Comparison of ENCODE assay signal across 1 cellular context in the genomic region with DNA sequence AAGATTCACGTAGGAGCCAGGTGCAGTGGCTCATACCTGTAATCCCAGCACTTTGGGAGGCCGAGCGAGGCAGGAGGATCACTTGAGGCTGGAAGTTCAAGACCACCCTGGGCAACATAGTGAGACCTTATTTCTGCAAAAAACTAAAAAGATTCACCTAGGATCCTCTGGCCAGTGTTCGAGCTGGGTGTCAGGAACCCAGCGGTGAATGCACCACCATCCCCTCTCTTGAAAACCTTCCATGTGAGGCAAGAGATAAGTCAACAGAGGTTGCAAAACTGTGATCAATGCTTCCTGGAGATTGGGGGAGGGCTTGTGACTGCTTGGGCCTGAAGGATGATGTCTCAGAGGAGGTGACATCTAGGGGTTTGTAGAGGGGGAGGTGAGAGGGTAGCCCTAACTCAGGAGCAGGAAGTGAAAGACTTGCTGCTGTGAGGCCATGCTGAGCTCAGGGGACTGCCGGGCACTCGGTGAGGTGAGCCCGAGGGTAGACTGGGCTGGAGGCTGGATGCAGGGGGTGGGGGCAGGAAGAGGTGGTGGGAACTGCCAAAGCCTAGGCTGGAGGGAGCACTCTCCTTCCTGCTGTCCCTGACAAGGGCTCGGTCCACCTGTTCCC.
TF ChIP-seq lines count a peak whose summit lies in the region.

No MANE protein-coding gene starts in this region.

TF ChIP-seq in HepG2, 621 proteins besides CTCF, POLR2A, EP300 and RAD21 (continued from another document):
- TF ChIP-seq, protein P1, sequence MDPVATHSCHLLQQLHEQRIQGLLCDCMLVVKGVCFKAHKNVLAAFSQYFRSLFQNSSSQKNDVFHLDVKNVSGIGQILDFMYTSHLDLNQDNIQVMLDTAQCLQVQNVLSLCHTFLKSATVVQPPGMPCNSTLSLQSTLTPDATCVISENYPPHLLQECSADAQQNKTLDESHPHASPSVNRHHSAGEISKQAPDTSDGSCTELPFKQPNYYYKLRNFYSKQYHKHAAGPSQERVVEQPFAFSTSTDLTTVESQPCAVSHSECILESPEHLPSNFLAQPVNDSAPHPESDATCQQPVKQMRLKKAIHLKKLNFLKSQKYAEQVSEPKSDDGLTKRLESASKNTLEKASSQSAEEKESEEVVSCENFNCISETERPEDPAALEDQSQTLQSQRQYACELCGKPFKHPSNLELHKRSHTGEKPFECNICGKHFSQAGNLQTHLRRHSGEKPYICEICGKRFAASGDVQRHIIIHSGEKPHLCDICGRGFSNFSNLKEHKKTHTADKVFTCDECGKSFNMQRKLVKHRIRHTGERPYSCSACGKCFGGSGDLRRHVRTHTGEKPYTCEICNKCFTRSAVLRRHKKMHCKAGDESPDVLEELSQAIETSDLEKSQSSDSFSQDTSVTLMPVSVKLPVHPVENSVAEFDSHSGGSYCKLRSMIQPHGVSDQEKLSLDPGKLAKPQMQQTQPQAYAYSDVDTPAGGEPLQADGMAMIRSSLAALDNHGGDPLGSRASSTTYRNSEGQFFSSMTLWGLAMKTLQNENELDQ (CRISPR knock-in tag; IDR thresholded peaks at IDR 0.05; ENCODE audit: borderline replicate concordance): no peak
- no peak for TF ChIP-seq ZNF800 (CRISPR knock-in tag; IDR thresholded peaks at IDR 0.05)
- no peak for TF ChIP-seq SP4 (CRISPR knock-in tag; IDR thresholded peaks at IDR 0.05)
- no peak for TF ChIP-seq SIX4 (CRISPR knock-in tag; IDR thresholded peaks at IDR 0.05)
- TF ChIP-seq ZBTB38 (CRISPR knock-in tag; IDR thresholded peaks at IDR 0.05): no peak
- no peak for TF ChIP-seq U2AF1 (optimal IDR thresholded peaks at IDR 0.05; ENCODE audit: low read depth, low read length)
- TF ChIP-seq, protein P2, sequence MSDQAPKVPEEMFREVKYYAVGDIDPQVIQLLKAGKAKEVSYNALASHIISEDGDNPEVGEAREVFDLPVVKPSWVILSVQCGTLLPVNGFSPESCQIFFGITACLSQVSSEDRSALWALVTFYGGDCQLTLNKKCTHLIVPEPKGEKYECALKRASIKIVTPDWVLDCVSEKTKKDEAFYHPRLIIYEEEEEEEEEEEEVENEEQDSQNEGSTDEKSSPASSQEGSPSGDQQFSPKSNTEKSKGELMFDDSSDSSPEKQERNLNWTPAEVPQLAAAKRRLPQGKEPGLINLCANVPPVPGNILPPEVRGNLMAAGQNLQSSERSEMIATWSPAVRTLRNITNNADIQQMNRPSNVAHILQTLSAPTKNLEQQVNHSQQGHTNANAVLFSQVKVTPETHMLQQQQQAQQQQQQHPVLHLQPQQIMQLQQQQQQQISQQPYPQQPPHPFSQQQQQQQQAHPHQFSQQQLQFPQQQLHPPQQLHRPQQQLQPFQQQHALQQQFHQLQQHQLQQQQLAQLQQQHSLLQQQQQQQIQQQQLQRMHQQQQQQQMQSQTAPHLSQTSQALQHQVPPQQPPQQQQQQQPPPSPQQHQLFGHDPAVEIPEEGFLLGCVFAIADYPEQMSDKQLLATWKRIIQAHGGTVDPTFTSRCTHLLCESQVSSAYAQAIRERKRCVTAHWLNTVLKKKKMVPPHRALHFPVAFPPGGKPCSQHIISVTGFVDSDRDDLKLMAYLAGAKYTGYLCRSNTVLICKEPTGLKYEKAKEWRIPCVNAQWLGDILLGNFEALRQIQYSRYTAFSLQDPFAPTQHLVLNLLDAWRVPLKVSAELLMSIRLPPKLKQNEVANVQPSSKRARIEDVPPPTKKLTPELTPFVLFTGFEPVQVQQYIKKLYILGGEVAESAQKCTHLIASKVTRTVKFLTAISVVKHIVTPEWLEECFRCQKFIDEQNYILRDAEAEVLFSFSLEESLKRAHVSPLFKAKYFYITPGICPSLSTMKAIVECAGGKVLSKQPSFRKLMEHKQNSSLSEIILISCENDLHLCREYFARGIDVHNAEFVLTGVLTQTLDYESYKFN (CRISPR knock-in tag; conservative IDR thresholded peaks at IDR 0.05): peak; percentile 93
- peak; percentile 59; the same call in 1 of the 2 replicates for TF ChIP-seq ZNF615 (CRISPR knock-in tag; IDR thresholded peaks at IDR 0.05; ENCODE audit: borderline replicate concordance)
- 0 out of 2 replicates have a peak, but pooled peaks have one; percentile 10 for TF ChIP-seq ZNF737 (CRISPR knock-in tag; IDR thresholded peaks at IDR 0.05; ENCODE audit: borderline replicate concordance)
- peak; percentile 93 for TF ChIP-seq RARA (CRISPR knock-in tag; IDR thresholded peaks at IDR 0.05)
- TF ChIP-seq, protein P3, sequence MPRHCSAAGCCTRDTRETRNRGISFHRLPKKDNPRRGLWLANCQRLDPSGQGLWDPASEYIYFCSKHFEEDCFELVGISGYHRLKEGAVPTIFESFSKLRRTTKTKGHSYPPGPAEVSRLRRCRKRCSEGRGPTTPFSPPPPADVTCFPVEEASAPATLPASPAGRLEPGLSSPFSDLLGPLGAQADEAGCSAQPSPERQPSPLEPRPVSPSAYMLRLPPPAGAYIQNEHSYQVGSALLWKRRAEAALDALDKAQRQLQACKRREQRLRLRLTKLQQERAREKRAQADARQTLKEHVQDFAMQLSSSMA (CRISPR knock-in tag; IDR thresholded peaks at IDR 0.05): 0 out of 2 replicates have a peak, but pooled peaks have one; percentile 72
- TF ChIP-seq SRF (IDR thresholded peaks at IDR 0.05; ENCODE audit: low read depth, low read length): no peak
- no peak for TF ChIP-seq SUZ12 (IDR thresholded peaks at IDR 0.05; ENCODE audit: low read depth, low read length)
- no peak for TF ChIP-seq ZNF24 (IDR thresholded peaks at IDR 0.05)
- TF ChIP-seq DNMT1 (CRISPR knock-in tag; IDR thresholded peaks at IDR 0.05): no peak
- no peak for TF ChIP-seq STAT5B (CRISPR knock-in tag; IDR thresholded peaks at IDR 0.05)
- no peak for TF ChIP-seq CHCHD3 (CRISPR knock-in tag; IDR thresholded peaks at IDR 0.05)
- no peak for TF ChIP-seq JUN (CRISPR knock-in tag; IDR thresholded peaks at IDR 0.05)
- peak; percentile 80 for TF ChIP-seq SIN3A (IDR thresholded peaks at IDR 0.05; ENCODE audit: borderline replicate concordance, low read depth, low read length)
- peak; percentile 87; the same call in 1 of the 2 replicates for TF ChIP-seq ATF2 (CRISPR knock-in tag; IDR thresholded peaks at IDR 0.05)
- TF ChIP-seq HDAC1 (CRISPR knock-in tag; IDR thresholded peaks at IDR 0.05): peak; percentile 97
- peak; percentile 78; the same call in 1 of the 2 replicates for TF ChIP-seq ZNF652 (CRISPR knock-in tag; IDR thresholded peaks at IDR 0.05; ENCODE audit: borderline replicate concordance, low read depth)
- TF ChIP-seq MAFK (conservative IDR thresholded peaks at IDR 0.05 in 1 of 2, IDR thresholded peaks at IDR 0.05 in 1 of 2; ENCODE audit: low read length in 2 of 2): no peak
- TF ChIP-seq, protein P4, sequence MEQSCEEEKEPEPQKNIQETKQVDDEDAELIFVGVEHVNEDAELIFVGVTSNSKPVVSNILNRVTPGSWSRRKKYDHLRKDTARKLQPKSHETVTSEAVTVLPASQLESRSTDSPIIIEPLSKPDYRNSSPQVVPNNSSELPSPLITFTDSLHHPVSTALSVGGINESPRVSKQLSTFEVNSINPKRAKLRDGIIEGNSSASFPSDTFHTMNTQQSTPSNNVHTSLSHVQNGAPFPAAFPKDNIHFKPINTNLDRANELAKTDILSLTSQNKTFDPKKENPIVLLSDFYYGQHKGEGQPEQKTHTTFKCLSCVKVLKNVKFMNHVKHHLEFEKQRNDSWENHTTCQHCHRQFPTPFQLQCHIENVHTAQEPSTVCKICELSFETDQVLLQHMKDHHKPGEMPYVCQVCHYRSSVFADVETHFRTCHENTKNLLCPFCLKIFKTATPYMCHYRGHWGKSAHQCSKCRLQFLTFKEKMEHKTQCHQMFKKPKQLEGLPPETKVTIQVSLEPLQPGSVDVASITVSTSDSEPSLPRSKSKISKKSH (CRISPR knock-in tag; IDR thresholded peaks at IDR 0.05; ENCODE audit: borderline replicate concordance): no peak
- TF ChIP-seq FUBP1 (CRISPR knock-in tag; IDR thresholded peaks at IDR 0.05; ENCODE audit: borderline replicate concordance): no peak
- no peak; the same call in 1 of the 2 replicates for TF ChIP-seq ZNF563 (CRISPR knock-in tag; IDR thresholded peaks at IDR 0.05)
- TF ChIP-seq ZNF770 (CRISPR knock-in tag; IDR thresholded peaks at IDR 0.05): peak; percentile 46; the same call in 1 of the 2 replicates
- TF ChIP-seq FIP1L1 (IDR thresholded peaks at IDR 0.05; ENCODE audit: borderline replicate concordance, insufficient read depth, low read depth, low read length): no peak
- TF ChIP-seq TAF15 (IDR thresholded peaks at IDR 0.05; ENCODE audit: low read depth, low read length, poor library complexity, severe bottlenecking): no peak
- no peak for TF ChIP-seq ZNF296 (CRISPR knock-in tag; conservative IDR thresholded peaks at IDR 0.05)
